Comparison of ENCODE assay signal across 13 cellular contexts in genomic region chr14:56131865-56132830, GRCh38. TPM values are rescaled to one million over a fixed set of nuclear protein-coding genes. Genes with fewer than 3 reads are reported as not detected.
DNase-seq lines count a peak whose midpoint lies in the region; ATAC-seq and TF ChIP-seq lines count a peak whose summit lies in the region.
"Had no signal": no experiment of that assay in that cellular context is flagged by ENCODE, and none has a peak within 500 bp of the region (broad histone marks: within the 10 kb centered on the region; RNA-seq: fewer than 3 reads in every experiment).

No MANE protein-coding gene starts in this region.

- no peak overlapping the region for H3K9ac ChIP-seq in colonic mucosa (ENCODE audit: low read depth in 2 of 2, low read length in 2 of 2)
- H3K9ac ChIP-seq: GM23248 had no signal

- H3K4me3 Mint-ChIP-seq in T-helper 2 cell treated with Interferon-gamma antibody and Interleukin-4, amounts not matched to agents 5 μg/mL and 100 μg/mL, for 36 hours = peak overlapping the region; percentile 19
- peak overlapping the region; percentile 2 for H3K4me3 Mint-ChIP-seq in activated naive CD8-positive, alpha-beta T cell treated with anti-CD3 and anti-CD28 coated beads for 36 hours

- no peaks in the 10 kb centered on the region for H3K9me3 Mint-ChIP-seq in T-helper 2 cell treated with Interferon-gamma antibody and Interleukin-4, amounts not matched to agents 5 μg/mL and 100 μg/mL, for 36 hours
- H3K9me3 Mint-ChIP-seq in activated naive CD8-positive, alpha-beta T cell treated with anti-CD3 and anti-CD28 coated beads for 36 hours = no peaks in the 10 kb centered on the region

- peaks cover 90 to 92% of the 10 kb centered on the region in 2 experiments for H3K4me1 ChIP-seq in neutrophil (ENCODE audit: control insufficient read depth in 1 of 2, insufficient read depth in 1 of 2, low read depth in 1 of 2, low read length in 1 of 2)
- peaks cover 5% of the 10 kb centered on the region for H3K4me1 ChIP-seq in colonic mucosa

- H3K36me3 ChIP-seq in neutrophil = no peaks in the 10 kb centered on the region
- H3K36me3 ChIP-seq in colonic mucosa = no peaks in the 10 kb centered on the region

- no peaks in the 10 kb centered on the region for H3K36me3 Mint-ChIP-seq in T-helper 2 cell treated with Interferon-gamma antibody and Interleukin-4, amounts not matched to agents 5 μg/mL and 100 μg/mL, for 36 hours (ENCODE audit: low read depth)
- H3K36me3 Mint-ChIP-seq in activated naive CD8-positive, alpha-beta T cell treated with anti-CD3 and anti-CD28 coated beads for 36 hours = peaks cover 4% of the 10 kb centered on the region

- DNase-seq in T-helper 2 cell treated with Interferon-gamma antibody and Interleukin-4, amounts not matched to agents 5 μg/mL and 100 μg/mL, for 36 hours (ENCODE audit: low spot score) = no peak
- DNase-seq in T-helper 2 cell = no peak
- DNase-seq in NCI-H1694 treated with DMSO at 0.1 percent for 48 hours (lab: John Stamatoyannopoulos, UW) = peak; percentile 14
- DNase-seq in activated naive CD8-positive, alpha-beta T cell treated with anti-CD3 and anti-CD28 coated beads for 36 hours = no peak
- DNase-seq in NCI-H187 (lab: John Stamatoyannopoulos, UW) = no peak
- DNase-seq in colonic mucosa = no peak
- DNase-seq: dorsolateral prefrontal cortex; foreskin melanocyte; GM23248; NK-92 treated with Interleukin-12 subunit alpha and Interleukin-12 subunit beta, amount 100 ng/mL, for 24 hours; small intestine had no signal

- H3K27me3 ChIP-seq in neutrophil (no peaks in the 10 kb centered on the region), colonic mucosa (no peaks in the 10 kb centered on the region)
- H3K27me3 ChIP-seq: dorsolateral prefrontal cortex had no signal

- intact Hi-C loops in colonic mucosa (cut with DNase I) = no loop called here

- peaks cover 10% of the 10 kb centered on the region for H3K27me3 Mint-ChIP-seq in T-helper 2 cell treated with Interferon-gamma antibody and Interleukin-4, amounts not matched to agents 5 μg/mL and 100 μg/mL, for 36 hours (ENCODE audit: low read depth)
- H3K27me3 Mint-ChIP-seq in activated naive CD8-positive, alpha-beta T cell treated with anti-CD3 and anti-CD28 coated beads for 36 hours = peaks cover 27% of the 10 kb centered on the region

- no peak for ATAC-seq in HG03045 (IDR thresholded peaks at IDR 0.05; ENCODE audit: unreplicated experiment)

- no peak overlapping the region for H3K4me3 ChIP-seq in neutrophil (ENCODE audit: low read depth in 1 of 2, low read length in 1 of 2)
- no peak overlapping the region for H3K4me3 ChIP-seq in colonic mucosa
- H3K4me3 ChIP-seq: dorsolateral prefrontal cortex, GM23248 had no signal

- H3K4me1 Mint-ChIP-seq in T-helper 2 cell treated with Interferon-gamma antibody and Interleukin-4, amounts not matched to agents 5 μg/mL and 100 μg/mL, for 36 hours (ENCODE audit: low read depth) = peaks cover 4% of the 10 kb centered on the region
- peaks cover 26% of the 10 kb centered on the region for H3K4me1 Mint-ChIP-seq in activated naive CD8-positive, alpha-beta T cell treated with anti-CD3 and anti-CD28 coated beads for 36 hours

- H3K9me3 ChIP-seq in neutrophil = no peaks in the 10 kb centered on the region
- H3K9me3 ChIP-seq in colonic mucosa = no peaks in the 10 kb centered on the region

- no peak overlapping the region for H3K27ac Mint-ChIP-seq in T-helper 2 cell treated with Interferon-gamma antibody and Interleukin-4, amounts not matched to agents 5 μg/mL and 100 μg/mL, for 36 hours
- peak overlapping the region; percentile 49 for H3K27ac Mint-ChIP-seq in activated naive CD8-positive, alpha-beta T cell treated with anti-CD3 and anti-CD28 coated beads for 36 hours

- H3K27ac ChIP-seq in neutrophil (peak overlapping the region; percentile 52), colonic mucosa (no peak overlapping the region)
- H3K27ac ChIP-seq: GM23248 had no signal

- TF ChIP-seq CTCF in neutrophil (IDR thresholded peaks at IDR 0.05) (no peak), colonic mucosa (IDR thresholded peaks at IDR 0.05) (no peak)

RNA-seq across cellular contexts. Expression of gene PELI2, which starts 13.9 kb away (rescaled TPM):
- total RNA-seq in activated naive CD8-positive, alpha-beta T cell treated with anti-CD3 and anti-CD28 coated beads for 36 hours = 1 to 10 TPM; 2.1 to 2.5 TPM
- total RNA-seq in colonic mucosa = 10 to 100 TPM in 1 of 2 donors, 1 to 10 TPM in 1; 9.8 to 13.9 TPM
